In the genomic region with DNA sequence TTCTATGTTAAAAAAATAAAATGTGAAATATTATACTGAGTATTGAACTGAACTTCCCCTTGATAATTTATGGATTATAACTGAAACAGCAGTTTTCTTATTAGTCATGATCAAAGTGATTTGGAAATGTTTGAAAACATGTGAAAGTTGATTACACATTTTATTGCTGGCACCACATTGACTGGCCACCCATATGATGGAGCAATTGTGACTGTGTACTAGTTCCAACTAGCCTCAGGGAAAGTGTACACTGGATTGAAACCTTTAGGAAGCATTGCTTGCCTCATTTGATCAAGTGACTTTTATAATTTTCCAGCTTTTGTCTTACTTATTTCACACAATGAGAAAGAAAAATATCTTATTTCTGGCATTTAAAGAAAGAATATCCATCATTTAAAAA, we compare ENCODE assay signal across 28 cellular contexts.
"Had no signal": no experiment of that assay in that cellular context is flagged by ENCODE, and none has a peak within 500 bp of the region (broad histone marks: within the 10 kb centered on the region; RNA-seq: fewer than 3 reads in every experiment).

No MANE protein-coding gene starts in this region.

- H3K27ac ChIP-seq: body of pancreas, epithelial cell of prostate, gastroesophageal sphincter, heart right ventricle had no signal

- H3K9me3 ChIP-seq: body of pancreas, gastroesophageal sphincter, heart right ventricle had no signal

- H3K27me3 ChIP-seq: body of pancreas, gastroesophageal sphincter, heart right ventricle had no signal

- H3K4me3 Mint-ChIP-seq: activated CD4-positive, alpha-beta memory T cell treated with anti-CD3 and anti-CD28 coated beads, Interleukin-2, amount 10 ng/mL, durations not matched to agents 7 days and 5 days; activated CD4-positive, alpha-beta T cell treated with anti-CD3 and anti-CD28 coated beads, Interleukin-2, amount 10 ng/mL, durations not matched to agents 7 days and 5 days; activated naive CD8-positive, alpha-beta T cell; activated T-cell treated with anti-CD3 and anti-CD28 coated beads, Interleukin-2, amount 50 U/mL, for 4 hours; activated T-helper 17 cell treated with anti-CD3 and anti-CD28 coated beads, Interleukin-2, amount 50 U/mL, for 72 hours; central memory CD8-positive, alpha-beta T cell; effector memory CD8-positive, alpha-beta T cell had no signal

- H3K27me3 Mint-ChIP-seq: activated CD4-positive, alpha-beta memory T cell treated with anti-CD3 and anti-CD28 coated beads, Interleukin-2, amount 10 ng/mL, durations not matched to agents 7 days and 5 days; activated CD4-positive, alpha-beta T cell treated with anti-CD3 and anti-CD28 coated beads, Interleukin-2, amount 10 ng/mL, durations not matched to agents 7 days and 5 days; activated naive CD8-positive, alpha-beta T cell; activated T-helper 17 cell treated with anti-CD3 and anti-CD28 coated beads, Interleukin-2, amount 50 U/mL, for 72 hours; central memory CD8-positive, alpha-beta T cell; effector memory CD8-positive, alpha-beta T cell had no signal

- H3K27ac Mint-ChIP-seq: activated CD4-positive, alpha-beta memory T cell treated with anti-CD3 and anti-CD28 coated beads, Interleukin-2, amount 10 ng/mL, durations not matched to agents 7 days and 5 days; activated CD4-positive, alpha-beta T cell treated with anti-CD3 and anti-CD28 coated beads, Interleukin-2, amount 10 ng/mL, durations not matched to agents 7 days and 5 days; activated naive CD8-positive, alpha-beta T cell; activated T-helper 17 cell treated with anti-CD3 and anti-CD28 coated beads, Interleukin-2, amount 50 U/mL, for 72 hours; effector memory CD8-positive, alpha-beta T cell had no signal

- ATAC-seq: activated T-cell treated with anti-CD3 and anti-CD28 coated beads, Interleukin-2, amount 50 U/mL, for 4 hours; activated T-helper 17 cell treated with anti-CD3 and anti-CD28 coated beads, Interleukin-2, amount 50 U/mL, for 72 hours; body of pancreas; effector memory CD8-positive, alpha-beta T cell; gastroesophageal sphincter; heart right ventricle had no signal

- DNase-seq: activated CD4-positive, alpha-beta memory T cell treated with anti-CD3 and anti-CD28 coated beads, Interleukin-2, amount 10 ng/mL, durations not matched to agents 7 days and 5 days; activated CD4-positive, alpha-beta T cell treated with anti-CD3 and anti-CD28 coated beads for 4 hours; activated CD4-positive, alpha-beta T cell treated with anti-CD3 and anti-CD28 coated beads, Interleukin-2, amount 10 ng/mL, durations not matched to agents 7 days and 5 days; activated CD4-positive, alpha-beta T cell treated with anti-CD3 and anti-CD28 coated beads, Interleukin-2, amount 50 U/mL, for 4 hours; activated CD4-positive, CD25-positive, alpha-beta regulatory T cell; activated CD4-positive, CD25-positive, alpha-beta regulatory T cell treated with anti-CD3 and anti-CD28 coated beads, Interleukin-2, amount 50 U/mL, for 72 hours; activated CD8-positive, alpha-beta memory T cell treated with anti-CD3 and anti-CD28 coated beads, Interleukin-2, amount 50 U/mL, for 48 hours; activated effector memory CD4-positive, alpha-beta T cell treated with Interleukin-2 at 50 U/mL for 16 hours; activated gamma-delta T cell treated with Interleukin-2 at 50 U/mL for 16 hours; activated naive CD4-positive, alpha-beta T cell treated with anti-CD3 and anti-CD28 coated beads, Interleukin-2, amount 50 U/mL, for 16 hours; activated naive CD4-positive, alpha-beta T cell treated with Interleukin-2 at 50 U/mL for 16 hours; activated T-cell treated with anti-CD3 and anti-CD28 coated beads for 4 hours; activated T-cell treated with anti-CD3 and anti-CD28 coated beads, Interleukin-2, amount 50 U/mL, for 4 hours; amniotic stem cell; anterior cingulate cortex; body of pancreas; cortex of kidney; dermis blood vessel endothelial cell; effector CD4-positive, alpha-beta T cell; effector memory CD8-positive, alpha-beta T cell; foreskin melanocyte; heart right ventricle; T-helper 2 cell had no signal

- H3K36me3 ChIP-seq: gastroesophageal sphincter, heart right ventricle had no signal

- H3K4me1 Mint-ChIP-seq: activated CD4-positive, alpha-beta memory T cell treated with anti-CD3 and anti-CD28 coated beads, Interleukin-2, amount 10 ng/mL, durations not matched to agents 7 days and 5 days; activated CD4-positive, alpha-beta T cell treated with anti-CD3 and anti-CD28 coated beads, Interleukin-2, amount 10 ng/mL, durations not matched to agents 7 days and 5 days; activated T-helper 17 cell treated with anti-CD3 and anti-CD28 coated beads, Interleukin-2, amount 50 U/mL, for 72 hours; central memory CD8-positive, alpha-beta T cell had no signal

- H3K36me3 Mint-ChIP-seq: activated naive CD8-positive, alpha-beta T cell had no signal

- H3K4me3 ChIP-seq: body of pancreas, gastroesophageal sphincter, heart right ventricle had no signal

- H3K4me1 ChIP-seq: body of pancreas had no signal
